Comparison of ENCODE assay signal across 1 cellular context in the genomic region with DNA sequence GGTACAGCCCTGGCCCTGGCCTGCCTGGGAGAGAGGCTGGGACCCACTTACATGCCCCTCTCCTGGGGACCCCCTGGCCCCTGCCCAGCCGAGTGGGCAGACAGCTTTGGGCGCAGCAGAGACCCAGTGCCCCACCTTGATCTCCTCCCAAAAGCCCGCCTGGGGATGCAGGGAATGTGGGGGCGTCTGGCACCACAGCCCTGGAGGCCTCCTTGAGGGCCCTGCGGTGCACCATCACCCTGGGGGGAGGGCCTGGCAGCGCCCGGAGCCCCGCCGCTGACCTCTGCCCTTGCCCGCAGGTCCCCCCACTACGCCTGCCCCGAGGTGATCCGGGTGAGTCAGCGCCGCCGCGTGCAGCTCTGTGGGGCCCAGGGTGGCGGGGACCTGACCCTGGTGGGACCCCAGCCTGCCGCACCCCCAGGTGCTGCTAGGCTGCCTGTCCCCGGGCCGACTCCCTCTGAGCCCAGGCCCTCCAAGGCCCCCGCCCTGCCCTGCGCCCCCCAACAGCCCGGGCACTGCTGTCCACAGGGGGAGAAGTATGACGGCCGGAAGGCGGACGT.
TF ChIP-seq lines count a peak whose summit lies in the region.

No MANE protein-coding gene starts in this region.

TF ChIP-seq in H1, 55 proteins besides CTCF, POLR2A, EP300 and RAD21:
- no peak for TF ChIP-seq SUZ12 (IDR thresholded peaks at IDR 0.05; ENCODE audit: low read length)
- no peak for TF ChIP-seq PHF8 (conservative IDR thresholded peaks at IDR 0.05; ENCODE audit: low read depth, low read length)
- TF ChIP-seq BRCA1 (IDR thresholded peaks at IDR 0.05; ENCODE audit: low read depth, low read length): no peak
- TF ChIP-seq TAF1 (IDR thresholded peaks at IDR 0.05; ENCODE audit: low read depth, low read length): no peak
- no peak for TF ChIP-seq POU5F1 (IDR thresholded peaks at IDR 0.05; ENCODE audit: low read depth, low read length)
TF ChIP-seq in H1: peak in this region for 0.
